Comparison of ENCODE assay signal across 11 cellular contexts in genomic region chr7:116524221-116524608, GRCh38. TPM values are rescaled to one million over a fixed set of nuclear protein-coding genes. Genes with fewer than 3 reads are reported as not detected.
DNase-seq lines count a peak whose midpoint lies in the region; ATAC-seq, FAIRE-seq and TF ChIP-seq lines count a peak whose summit lies in the region.
"Had no signal": no experiment of that assay in that cellular context is flagged by ENCODE, and none has a peak within 500 bp of the region (broad histone marks: within the 10 kb centered on the region; RNA-seq: fewer than 3 reads in every experiment).

No MANE protein-coding gene starts in this region.

- peaks cover 35% of the 10 kb centered on the region for H3K36me3 Mint-ChIP-seq in HFFc6 (ENCODE audit: low read depth)

- intact Hi-C loops in mucosa of descending colon (cut with DNase I, micrococcal nuclease) = loop anchor here in 1 of 2 donors (10.0 kb wide), 1 partner anchor 259 kb away; no protein-coding TSS in a partner anchor

- no peaks in the 10 kb centered on the region for H3K9me3 Mint-ChIP-seq in HFFc6

- no peak for ATAC-seq in mucosa of descending colon

- H3K9me3 ChIP-seq in iPS DF 6.9 (ENCODE audit: control insufficient read depth, insufficient read depth, low read length) (no peaks in the 10 kb centered on the region), mucosa of descending colon (no peaks in the 10 kb centered on the region)
- H3K9me3 ChIP-seq: body of pancreas had no signal

- peak overlapping the region; percentile 25 for H3K27ac ChIP-seq in adipose tissue (ENCODE audit: low read depth, low read length)
- no peak overlapping the region for H3K27ac ChIP-seq in iPS DF 6.9 (ENCODE audit: low read length)
- peak overlapping the region in 17 of 21 experiments; percentile 78 to 96 (median 88) for H3K27ac ChIP-seq in skin epidermis

- 21 to 38% (median 23%) methylated on average over 10 of the region's 10 CpGs for WGBS in adipose tissue, 3 donors
- WGBS in iPS DF 6.9 (ENCODE audit: insufficient coverage, insufficient read length) = no CpG with 5 or more reads among the region's 10 CpGs

- no peak for FAIRE-seq in HTR-8/SVneo (lab: Jason Lieb, UNC)
- FAIRE-seq: G401.6 had no signal

- H3K36me3 ChIP-seq in iPS DF 6.9 (ENCODE audit: control insufficient read depth, insufficient read depth, low read length) = no peaks in the 10 kb centered on the region
- H3K36me3 ChIP-seq in mucosa of descending colon (ENCODE audit: low read depth) = no peaks in the 10 kb centered on the region

- peak overlapping the region; percentile 96 for H3K4me3 Mint-ChIP-seq in HFFc6

- H3K4me3 ChIP-seq in iPS DF 6.9 (ENCODE audit: low read length) (peak overlapping the region; percentile 48; the same call in 1 of the 2 replicates), skin epidermis (peak overlapping the region in 6 of 7 experiments; percentile 40 to 56 (median 51)), mucosa of descending colon (no peak overlapping the region)

- H3K27ac Mint-ChIP-seq in HFFc6 = peak overlapping the region; percentile 98

- TF ChIP-seq CTCF in HFFc6 (IDR thresholded peaks at IDR 0.05) (no peak), mucosa of descending colon (IDR thresholded peaks at IDR 0.05) (no peak)

- H3K4me1 ChIP-seq in iPS DF 6.9 (ENCODE audit: control insufficient read depth, insufficient read depth, low read length) = no peaks in the 10 kb centered on the region; the same call in 1 of the 2 replicates
- peaks cover 13% of the 10 kb centered on the region for H3K4me1 ChIP-seq in mucosa of descending colon (ENCODE audit: low read depth)

- peaks cover 10% of the 10 kb centered on the region for H3K27me3 Mint-ChIP-seq in HFFc6 (ENCODE audit: insufficient read depth)

- no peaks in the 10 kb centered on the region for H3K27me3 ChIP-seq in iPS DF 6.9 (ENCODE audit: control insufficient read depth, insufficient read depth, low read length)
- H3K27me3 ChIP-seq: body of pancreas had no signal

- DNase-seq in HFFc6 (no peak), iPS DF 6.9 (ENCODE audit: low read depth, low spot score) (no peak), mucosa of descending colon (no peak), NCI-H1105 (lab: John Stamatoyannopoulos, UW) (no peak), DMS53 (lab: John Stamatoyannopoulos, UW) (no peak), HTR-8/SVneo (ENCODE audit: insufficient read length, low spot score) (no peak)
- DNase-seq: NCI-H2107 had no signal

- H3K4me1 Mint-ChIP-seq in HFFc6 (ENCODE audit: low read depth) = peaks cover 61% of the 10 kb centered on the region

RNA-seq across cellular contexts. Expression of gene CAV1, which starts 0.6 kb away (rescaled TPM):
- 1,000 to 10,000 TPM in 5 of 6 experiments, 100 to 1,000 TPM in 1; 938 to 1,171 (median 1,076) TPM for total RNA-seq in HFFc6 (2021; fragmentation: NEBNext Ultra II Directional; extraction: Animal tissue kit (Norgen Biotek cat#: 25700))
- polyA plus RNA-seq in adipose tissue = 100 to 1,000 TPM in 2 of 3 donors, 10 to 100 TPM in 1; 41.4 to 407 (median 203) TPM
- 100 to 1,000 TPM in 1 of 3 donors, 10 to 100 TPM in 2; 17.9 to 248 (median 46.1) TPM for total RNA-seq in mucosa of descending colon

RNA-seq across cellular contexts. Expression of gene CAV2, which starts 24.7 kb away (rescaled TPM):
- 100 to 1,000 TPM; 157 to 229 (median 186) TPM for total RNA-seq in HFFc6 (2021; fragmentation: NEBNext Ultra II Directional; extraction: Animal tissue kit (Norgen Biotek cat#: 25700))
- 100 to 1,000 TPM in 1 of 3 donors, 10 to 100 TPM in 2; 27.2 to 205 (median 57.5) TPM for polyA plus RNA-seq in adipose tissue
- total RNA-seq in mucosa of descending colon = 10 to 100 TPM in 2 of 3 donors, 1 to 10 TPM in 1; 6.3 to 42.4 (median 10.2) TPM
